ENCODE assay signal across 8 cellular contexts in the genomic region with DNA sequence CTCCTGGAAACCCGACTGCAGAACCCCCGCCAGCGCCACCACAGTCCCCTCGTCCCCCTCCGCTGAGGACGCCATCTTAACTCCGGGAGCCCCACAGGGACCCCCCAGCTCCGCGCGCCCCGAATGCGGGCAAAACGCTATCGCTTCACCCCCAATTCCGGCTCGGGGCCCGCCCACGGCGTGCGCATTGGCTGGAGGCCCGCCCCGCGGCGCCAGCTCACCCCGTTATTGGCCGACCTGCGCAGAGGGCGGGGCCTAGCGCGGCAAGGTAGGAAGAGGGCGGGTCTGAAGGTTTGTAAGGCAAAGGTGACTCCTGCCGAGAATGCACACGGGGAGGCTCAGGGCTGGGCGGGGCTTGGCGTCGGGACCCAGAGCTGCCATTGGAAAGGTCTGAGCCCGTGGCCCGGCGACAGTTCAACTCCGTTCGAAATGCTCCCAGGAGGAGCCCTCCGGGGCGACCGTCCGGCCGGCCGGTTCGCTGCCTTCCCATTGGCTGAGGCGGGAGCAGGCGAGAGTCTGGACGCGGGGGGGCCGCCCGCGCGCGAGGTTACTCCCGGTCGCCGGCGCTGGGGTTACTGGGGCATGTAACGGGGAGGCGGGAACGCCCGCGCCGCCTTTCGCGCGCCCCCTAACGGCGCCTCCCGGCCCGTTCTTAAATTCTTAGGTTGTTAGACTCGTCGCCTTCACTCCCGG. TPM values are rescaled to one million over a fixed set of nuclear protein-coding genes. Genes with fewer than 3 reads are reported as not detected.
DNase-seq lines count a peak whose midpoint lies in the region; ATAC-seq and TF ChIP-seq lines count a peak whose summit lies in the region.

Gene LPCAT3 (minus strand): TSS at position 127 of the 693 bp plus-strand sequence. CDS start 52 bp downstream, at position 75.

- H3K9ac ChIP-seq in OCI-LY3 (ENCODE audit: low read length) = peak within 1 kb of the TSS; percentile 70

- peak within 1 kb of the TSS; percentile 94 for H3K4me3 Mint-ChIP-seq in endothelial cell (ENCODE audit: unreplicated experiment)

- H3K27ac ChIP-seq in OCI-LY3 (ENCODE audit: low read length) = peak within 1 kb of the TSS; percentile 76

- H3K36me3 Mint-ChIP-seq in endothelial cell (ENCODE audit: low read depth, unreplicated experiment) = no peaks in the 10 kb centered on the region

- H3K27me3 ChIP-seq in OCI-LY3 (ENCODE audit: low read depth, low read length) = no peaks in the 10 kb centered on the region

- peaks cover 23% of the 10 kb centered on the region for H3K4me1 Mint-ChIP-seq in endothelial cell (ENCODE audit: unreplicated experiment)

- DNase-seq in DMS114 treated with DMSO at 0.1 percent for 48 hours (lab: John Stamatoyannopoulos, UW; ENCODE audit: unreplicated experiment) (peak; percentile 94), HuH-7.5 (ENCODE audit: low spot score) (peak; percentile 84), endothelial cell (ENCODE audit: low spot score) (peak; percentile 99), midbrain (lab: John Stamatoyannopoulos, UW) (peak; percentile 96)
- peak; percentile 98 for DNase-seq in activated CD8-positive, alpha-beta memory T cell treated with anti-CD3 and anti-CD28 coated beads, Interleukin-2, amount 50 U/mL, for 48 hours
- DNase-seq in stimulated activated CD8-positive, alpha-beta memory T cell treated with anti-CD3 and anti-CD28 coated beads, Interleukin-2, amount 100 ng/mL, for 1 hour (ENCODE audit: low read depth in 2 of 2) = peak; percentile 89 to 92

- H3K9me3 Mint-ChIP-seq in endothelial cell (ENCODE audit: unreplicated experiment) = no peaks in the 10 kb centered on the region

- peaks cover 9% of the 10 kb centered on the region for H3K4me1 ChIP-seq in OCI-LY3 (ENCODE audit: low read length)

- H4K20me1 ChIP-seq in OCI-LY3 (ENCODE audit: insufficient read depth, low read length) = no peaks in the 10 kb centered on the region

- no peaks in the 10 kb centered on the region for H3K36me3 ChIP-seq in OCI-LY3 (replicated peaks; ENCODE audit: low read depth, low read length)

- peak within 1 kb of the TSS; percentile 90 for H3K4me2 ChIP-seq in OCI-LY3 (ENCODE audit: low read length)

- H3K4me3 ChIP-seq in OCI-LY3 (ENCODE audit: low read length) = peak within 1 kb of the TSS; percentile 81

- TF ChIP-seq CTCF in OCI-LY3 (IDR thresholded peaks at IDR 0.05; ENCODE audit: low read depth, low read length) = peak; percentile 65
- TF ChIP-seq CTCF in endothelial cell (IDR thresholded peaks at IDR 0.05; ENCODE audit: unreplicated experiment) = peak; percentile 84

- peak; percentile 92 for ATAC-seq in GM21526 (IDR thresholded peaks at IDR 0.05; ENCODE audit: low FRiP score, unreplicated experiment)

- H2AFZ ChIP-seq in OCI-LY3 (ENCODE audit: low read depth, low read length) = peak within 1 kb of the TSS; percentile 68

- no peaks in the 10 kb centered on the region for H3K79me2 ChIP-seq in OCI-LY3 (ENCODE audit: low read length)

- H3K27me3 Mint-ChIP-seq in endothelial cell (ENCODE audit: unreplicated experiment) = no peaks in the 10 kb centered on the region

- no peaks in the 10 kb centered on the region for H3K9me3 ChIP-seq in OCI-LY3 (ENCODE audit: insufficient read depth, low read length)

- H3K27ac Mint-ChIP-seq in endothelial cell (ENCODE audit: unreplicated experiment) = peak within 1 kb of the TSS; percentile 91

RNA-seq across cellular contexts. Expression of gene LPCAT3, which starts in this region (rescaled TPM):
- 40.2 TPM for total RNA-seq in endothelial cell (ENCODE audit: unreplicated experiment)

Comparison
In these comparisons a context has a peak if more than half of its experiments do, and no peak if none do; other contexts are left out.
1. Peak in every context shown above with its lines: DNase-seq, ATAC-seq, H3K4me3 ChIP-seq and H3K27ac ChIP-seq.